Comparison of ENCODE assay signal across 10 cellular contexts in genomic region chr20:35883341-35883777, GRCh38.
DNase-seq lines count a peak whose midpoint lies in the region; ATAC-seq and TF ChIP-seq lines count a peak whose summit lies in the region.
"Had no signal": no experiment of that assay in that cellular context is flagged by ENCODE, and none has a peak within 500 bp of the region (broad histone marks: within the 10 kb centered on the region; RNA-seq: fewer than 3 reads in every experiment).

No MANE protein-coding gene starts in this region.

- no peaks in the 10 kb centered on the region for H3K9me3 ChIP-seq in HEK293 (ENCODE audit: control insufficient read depth, insufficient read depth, low read depth, low read length)
- H3K9me3 ChIP-seq in lower lobe of right lung, result no peaks in the 10 kb centered on the region
- no peaks in the 10 kb centered on the region for H3K9me3 ChIP-seq in thoracic aorta
- H3K9me3 ChIP-seq: MG63 had no signal

- H3K36me3 ChIP-seq in HEK293 (ENCODE audit: control insufficient read depth in 2 of 2, insufficient read depth in 1 of 2, low read length in 2 of 2) (peaks cover 0 to 7% of the 10 kb centered on the region in 2 experiments; a peak in 1 of 3 replicates), lower lobe of right lung (peaks cover 4% of the 10 kb centered on the region), thoracic aorta (no peaks in the 10 kb centered on the region)

- H3K4me3 ChIP-seq in HEK293 (ENCODE audit: low read depth, low read length) (no peak overlapping the region), lower lobe of right lung (no peak overlapping the region), thoracic aorta (peak overlapping the region; percentile 56)
- H3K4me3 ChIP-seq: MG63 had no signal

- H3K27ac ChIP-seq in HEK293 (ENCODE audit: extremely low read depth, low read depth, low read length) (no peak overlapping the region), adipose tissue (ENCODE audit: low read depth, low read length) (peak overlapping the region; percentile 23), lower lobe of right lung (peak overlapping the region; percentile 37), thoracic aorta (peak overlapping the region; percentile 95 to 98)

- ATAC-seq in lower lobe of right lung (no peak), thoracic aorta (ENCODE audit: insufficient number of reproducible peaks, low FRiP score, low read depth) (no peak)

- no peaks in the 10 kb centered on the region for H3K27me3 ChIP-seq in lower lobe of right lung (ENCODE audit: low read depth)
- no peaks in the 10 kb centered on the region for H3K27me3 ChIP-seq in thoracic aorta (replicated peaks; ENCODE audit: insufficient read depth)
- H3K27me3 ChIP-seq: MG63 had no signal

- 90 to 95% (median 91%) methylated on average over 6 of the region's 6 CpGs for WGBS in adipose tissue, 3 donors

- POLR2A ChIA-PET in HEK293 (lab: Yijun Ruan, JAX), result interaction anchor here (1.4 to 3.9 kb wide), 2 partner anchors 141 to 144 kb away, joined by 4 to 28 read pairs; partner anchors contain the start of gene RBM39

- intact Hi-C loops in lower lobe of right lung (cut with DNase I), result no loop called here

- no peak for TF ChIP-seq CTCF in HEK293 (tag by site-specific recombination; IDR thresholded peaks at IDR 0.05)
- TF ChIP-seq CTCF in lower lobe of right lung (IDR thresholded peaks at IDR 0.05), result no peak
- no peak for TF ChIP-seq CTCF in thoracic aorta (IDR thresholded peaks at IDR 0.05)

- DNase-seq in lower lobe of right lung, result no peak
- DNase-seq in thoracic aorta (ENCODE audit: low spot score), result no peak
- DNase-seq in HUDEP-2 (lab: John Stamatoyannopoulos, UW; ENCODE audit: unreplicated experiment in 76 of 76), result no peak
- DNase-seq in HCEC 1CT, result no peak
- no peak for DNase-seq in NCI-H2171 (lab: John Stamatoyannopoulos, UW)
- DNase-seq: activated B cell treated with CpG ODN at 0.5 μM for 24 hours, NCI-H774 had no signal

- CTCF ChIA-PET in HEK293 (lab: Yijun Ruan, JAX), result interaction anchor here (0.6 to 2.5 kb wide), 13 partner anchors 11 to 428 kb away, joined by 3 to 11 read pairs (median 4); partner anchors contain the start of genes CEP250 and SCAND1

- no peaks in the 10 kb centered on the region; the same call in 1 of the 2 replicates for H3K4me1 ChIP-seq in HEK293 (ENCODE audit: control insufficient read depth, insufficient read depth, low read length)
- H3K4me1 ChIP-seq in lower lobe of right lung, result peaks cover 13% of the 10 kb centered on the region
- peaks cover 7 to 10% of the 10 kb centered on the region in 2 donors for H3K4me1 ChIP-seq in thoracic aorta (ENCODE audit: control insufficient read depth in 1 of 2, low read depth in 2 of 2)

TF ChIP-seq in HEK293, 187 proteins besides CTCF, POLR2A, EP300 and RAD21:
- TF ChIP-seq ZNF274 (IDR thresholded peaks at IDR 0.05; ENCODE audit: low read length), result no peak
- TF ChIP-seq ZNF274 (tag by site-specific recombination; IDR thresholded peaks at IDR 0.05; ENCODE audit: borderline replicate concordance), result no peak
- peak; percentile 74; the same call in 1 of the 2 replicates for TF ChIP-seq INSM2 (tag by site-specific recombination; IDR thresholded peaks at IDR 0.05)
- TF ChIP-seq, protein P1, sequence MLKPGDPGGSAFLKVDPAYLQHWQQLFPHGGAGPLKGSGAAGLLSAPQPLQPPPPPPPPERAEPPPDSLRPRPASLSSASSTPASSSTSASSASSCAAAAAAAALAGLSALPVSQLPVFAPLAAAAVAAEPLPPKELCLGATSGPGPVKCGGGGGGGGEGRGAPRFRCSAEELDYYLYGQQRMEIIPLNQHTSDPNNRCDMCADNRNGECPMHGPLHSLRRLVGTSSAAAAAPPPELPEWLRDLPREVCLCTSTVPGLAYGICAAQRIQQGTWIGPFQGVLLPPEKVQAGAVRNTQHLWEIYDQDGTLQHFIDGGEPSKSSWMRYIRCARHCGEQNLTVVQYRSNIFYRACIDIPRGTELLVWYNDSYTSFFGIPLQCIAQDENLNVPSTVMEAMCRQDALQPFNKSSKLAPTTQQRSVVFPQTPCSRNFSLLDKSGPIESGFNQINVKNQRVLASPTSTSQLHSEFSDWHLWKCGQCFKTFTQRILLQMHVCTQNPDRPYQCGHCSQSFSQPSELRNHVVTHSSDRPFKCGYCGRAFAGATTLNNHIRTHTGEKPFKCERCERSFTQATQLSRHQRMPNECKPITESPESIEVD (tag by site-specific recombination; IDR thresholded peaks at IDR 0.05), result peak; percentile 41; the same call in 1 of the 2 replicates
- no peak for TF ChIP-seq ZBTB8A (tag by site-specific recombination; IDR thresholded peaks at IDR 0.05)
- peak; percentile 81; the same call in 1 of the 2 replicates for TF ChIP-seq SCRT1 (tag by site-specific recombination; IDR thresholded peaks at IDR 0.05; ENCODE audit: borderline replicate concordance)
- TF ChIP-seq ZNF341 (tag by site-specific recombination; IDR thresholded peaks at IDR 0.05; ENCODE audit: low read depth), result no peak
- no peak for TF ChIP-seq PBX3 (CRISPR knock-in tag; IDR thresholded peaks at IDR 0.05)
- TF ChIP-seq ZNF202 (tag by site-specific recombination; IDR thresholded peaks at IDR 0.05; ENCODE audit: borderline replicate concordance), result no peak
- TF ChIP-seq OSR2 (tag by site-specific recombination; IDR thresholded peaks at IDR 0.05), result peak; percentile 66
- no peak for TF ChIP-seq ZNF548 (tag by site-specific recombination; IDR thresholded peaks at IDR 0.05)
- no peak for TF ChIP-seq BCL11B (tag by site-specific recombination; IDR thresholded peaks at IDR 0.05; ENCODE audit: low read depth)
- TF ChIP-seq ZNF792 (tag by site-specific recombination; IDR thresholded peaks at IDR 0.05), result no peak
